In the genomic region with DNA sequence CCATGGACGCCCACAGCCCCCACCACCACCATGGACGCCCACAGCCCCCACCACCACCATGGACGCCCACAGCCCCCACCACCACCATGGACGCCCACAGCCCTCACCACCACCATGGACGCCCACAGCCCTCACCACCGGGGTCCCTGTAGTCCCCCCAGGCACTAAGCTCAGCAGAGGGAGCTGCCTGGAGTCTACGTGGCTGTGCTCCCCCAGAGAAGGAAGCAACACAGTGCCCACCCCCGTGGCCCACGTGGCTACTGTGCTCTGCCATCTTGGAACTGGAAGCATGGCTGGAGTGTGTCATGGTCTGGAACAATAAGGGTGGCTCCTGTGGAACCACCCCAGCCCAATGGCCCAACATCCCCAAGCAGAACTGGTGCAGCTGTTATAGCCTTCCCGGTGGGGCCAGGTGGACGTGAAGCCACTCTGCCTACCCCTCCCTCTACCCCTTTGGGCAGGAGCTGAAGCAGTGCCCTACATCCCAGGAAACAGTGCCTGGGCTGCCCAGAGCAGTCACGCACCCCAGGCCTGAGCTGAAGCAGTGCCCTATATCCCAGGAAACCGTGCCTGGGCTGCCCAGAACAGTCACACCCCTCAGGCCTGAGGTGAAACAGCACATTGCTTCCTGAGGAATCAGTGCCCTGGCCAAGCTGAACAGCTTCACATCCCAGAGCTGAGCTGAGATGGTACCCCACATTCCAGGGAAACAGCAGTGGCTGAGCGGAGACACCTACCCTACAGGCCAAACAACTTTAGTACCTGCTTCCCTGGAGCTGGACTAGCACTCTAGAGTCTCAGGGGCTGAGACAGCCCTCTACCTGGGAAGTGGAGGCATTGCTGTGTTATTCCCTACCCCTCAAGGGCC, we compare ENCODE assay signal across 22 cellular contexts. TPM values are rescaled to one million over a fixed set of nuclear protein-coding genes. Genes with fewer than 3 reads are reported as not detected.
A peak's percentile ranks its signal among the peaks of the same experiment; 100 is the strongest.
DNase-seq lines count a peak whose midpoint lies in the region; ATAC-seq, FAIRE-seq and TF ChIP-seq lines count a peak whose summit lies in the region.
"Had no signal": no experiment of that assay in that cellular context is flagged by ENCODE, and none has a peak within 500 bp of the region (broad histone marks: within the 10 kb centered on the region; RNA-seq: fewer than 3 reads in every experiment).

No MANE protein-coding gene starts in this region.

- WGBS in A549 (ENCODE audit: missing lambda C conversion rate) = 48% methylated on average over 7 of the region's 14 CpGs
- 11% methylated on average over 9 of the region's 14 CpGs for WGBS in K562 (ENCODE audit: insufficient coverage, low coverage, missing lambda C conversion rate)
- no CpG with 5 or more reads among the region's 14 CpGs for WGBS in HepG2 (ENCODE audit: low lambda C conversion rate)

- H3K4me3 Mint-ChIP-seq in GM23338 = no peak overlapping the region

- no peaks in the 10 kb centered on the region for H3K27me3 ChIP-seq in GM23338 (ENCODE audit: insufficient read depth)
- H3K27me3 ChIP-seq in K562 (ENCODE audit: control insufficient read depth in 2 of 2, insufficient read depth in 2 of 2, low read length in 2 of 2) = peaks cover 10 to 22% of the 10 kb centered on the region in 2 experiments; a peak in 4 of 5 replicates
- H3K27me3 ChIP-seq in HepG2 (ENCODE audit: control insufficient read depth in 1 of 2, insufficient read depth in 2 of 2, low read length in 2 of 2) = peaks cover 0 to 28% of the 10 kb centered on the region in 2 experiments; a peak in 3 of 5 replicates
- no peaks in the 10 kb centered on the region for H3K27me3 ChIP-seq in ascending aorta

- no peak for DNase-seq in A549 (ENCODE audit: low read depth in 1 of 2, low spot score in 1 of 2)
- peak; percentile 19 for DNase-seq in GM23338 (ENCODE audit: low spot score)
- no peak for DNase-seq in K562 (ENCODE audit: extremely low read depth in 1 of 4, low spot score in 3 of 4)
- no peak for DNase-seq in HepG2 (ENCODE audit: low spot score)
- DNase-seq in ascending aorta (ENCODE audit: low spot score in 2 of 2) = no peak
- no peak for DNase-seq in NCI-H1105 treated with DMSO at 0.1 percent for 48 hours (lab: John Stamatoyannopoulos, UW)
- no peak for DNase-seq in ACHN
- DNase-seq in nucleus accumbens (lab: John Stamatoyannopoulos, UW) = no peak
- DNase-seq: Calu3; DND-41; GM23248; KBM-7; MV-4-11; NCI-H1105; NCI-H2029; NCI-H446 treated with DMSO at 0.1 percent for 48 hours; NCI-H526; NCI-H82; NK-92 treated with Interleukin-12 subunit alpha and Interleukin-12 subunit beta, amount 100 ng/mL, for 24 hours; PC-3; SK-N-SH had no signal

- TF ChIP-seq POLR2A in A549 (IDR thresholded peaks at IDR 0.05; ENCODE audit: low read length) (no peak), K562 (conservative IDR thresholded peaks at IDR 0.05) (no peak), HepG2 (IDR thresholded peaks at IDR 0.05; ENCODE audit: insufficient read depth in 1 of 2, low read depth in 2 of 2, low read length in 2 of 2) (no peak)

- TF ChIP-seq RAD21 in A549 (conservative IDR thresholded peaks at IDR 0.05 in 1 of 2, IDR thresholded peaks at IDR 0.05 in 1 of 2) (no peak), K562 (CRISPR knock-in tag; conservative IDR thresholded peaks at IDR 0.05 in 1 of 2, IDR thresholded peaks at IDR 0.05 in 1 of 2) (no peak), HepG2 (CRISPR knock-in tag; IDR thresholded peaks at IDR 0.05) (no peak)

- POLR2A ChIA-PET in A549 (lab: Yijun Ruan, JAX) = no interaction called here
- POLR2A ChIA-PET in K562 (lab: Yijun Ruan, JAX) = interaction anchor here (1.1 to 1.4 kb wide), 2 partner anchors 9 to 10 kb away, joined by 4 to 6 read pairs; a partner anchor contains a TSS
- POLR2A ChIA-PET in HepG2 (lab: Yijun Ruan, JAX) = no interaction called here

- H3K27ac Mint-ChIP-seq in GM23338 = no peak overlapping the region

- H3K9me3 Mint-ChIP-seq in GM23338 = peaks cover 27% of the 10 kb centered on the region

- TF ChIP-seq CTCF in A549 (IDR thresholded peaks at IDR 0.05) = no peak
- TF ChIP-seq CTCF in GM23338 (conservative IDR thresholded peaks at IDR 0.05; ENCODE audit: low read depth in 2 of 2) = peak in 1 of 2 experiments; percentile 52; a peak in 2 of 4 replicates
- TF ChIP-seq CTCF in K562 (IDR thresholded peaks at IDR 0.05 in 2 of 3, conservative IDR thresholded peaks at IDR 0.05 in 1 of 3; ENCODE audit: insufficient read depth in 2 of 3, low read depth in 1 of 3, low read length in 3 of 3) = no peak
- no peak for TF ChIP-seq CTCF in HepG2 (CRISPR knock-in tag; IDR thresholded peaks at IDR 0.05)
- no peak for TF ChIP-seq CTCF in ascending aorta (IDR thresholded peaks at IDR 0.05)

- no peaks in the 10 kb centered on the region for H3F3A ChIP-seq in GM23338 (replicated peaks; ENCODE audit: low read depth)

- H3K4me3 ChIP-seq in A549 = no peak overlapping the region
- no peak overlapping the region for H3K4me3 ChIP-seq in GM23338
- no peak overlapping the region for H3K4me3 ChIP-seq in K562
- no peak overlapping the region for H3K4me3 ChIP-seq in HepG2 (replicated peaks in 1 of 3; ENCODE audit: insufficient read depth in 1 of 3, low read depth in 2 of 3, low read length in 3 of 3)
- H3K4me3 ChIP-seq in ascending aorta = no peak overlapping the region
- H3K4me3 ChIP-seq: GM23248 had no signal

- ATAC-seq in A549 (peak; percentile 33 to 34; a peak in 2 of 6 replicates), GM23338 (peak; percentile 78), K562 (peak; percentile 58), HepG2 (peak; percentile 41; the same call in 1 of the 3 replicates)
- ATAC-seq: PC-3 had no signal

- no peaks in the 10 kb centered on the region for H3K36me3 ChIP-seq in GM23338 (ENCODE audit: insufficient read depth)
- H3K36me3 ChIP-seq in K562 (ENCODE audit: control insufficient read depth, insufficient read depth, low read length) = no peaks in the 10 kb centered on the region
- no peaks in the 10 kb centered on the region for H3K36me3 ChIP-seq in HepG2 (replicated peaks in 1 of 2; ENCODE audit: control insufficient read depth in 1 of 2, insufficient read depth in 2 of 2, low read length in 2 of 2)
- H3K36me3 ChIP-seq in ascending aorta = no peaks in the 10 kb centered on the region

- no peak overlapping the region for H2AFZ ChIP-seq in GM23338
- H2AFZ ChIP-seq in K562 (ENCODE audit: low read depth, low read length) = no peak overlapping the region
- H2AFZ ChIP-seq in HepG2 (ENCODE audit: low read length) = no peak overlapping the region
- H2AFZ ChIP-seq: GM23248 had no signal

- peaks cover 5% of the 10 kb centered on the region for H3K27me3 Mint-ChIP-seq in GM23338 (ENCODE audit: insufficient read depth, low read depth, poor library complexity)

- peaks cover 3% of the 10 kb centered on the region; the same call in 2 of the 3 replicates for H3K36me3 Mint-ChIP-seq in GM23338 (ENCODE audit: low read depth)

- intact Hi-C loops in K562 (cut with micrococcal nuclease) (no loop called here), HepG2 (cut with micrococcal nuclease; ENCODE audit: unreplicated experiment) (no loop called here), ascending aorta (cut with DNase I) (no loop called here)

- 0 out of 2 replicates have a peak, but pooled peaks cover 4% of the 10 kb centered on the region for H3K9me2 ChIP-seq in GM23338 (ENCODE audit: insufficient read depth)
- H3K9me2 ChIP-seq: SK-N-SH had no signal

- H3K79me2 ChIP-seq in GM23338 (replicated peaks; ENCODE audit: insufficient read depth) (no peaks in the 10 kb centered on the region), K562 (ENCODE audit: control insufficient read depth, insufficient read depth, low read length) (no peaks in the 10 kb centered on the region), HepG2 (ENCODE audit: insufficient read depth, low read length) (no peaks in the 10 kb centered on the region)

- H3K4me2 ChIP-seq in A549 (no peak overlapping the region), GM23338 (no peak overlapping the region), K562 (ENCODE audit: insufficient read depth, low read length) (no peak overlapping the region), HepG2 (ENCODE audit: low read depth, low read length) (no peak overlapping the region)
- H3K4me2 ChIP-seq: SK-N-SH had no signal

- BruUV-seq in K562 (replicated peaks; lab: Mats Ljungman, UMichigan) (no TSS peak), HepG2 (replicated peaks; lab: Mats Ljungman, UMichigan) (no TSS peak)

- H3K4me1 Mint-ChIP-seq in GM23338 = no peaks in the 10 kb centered on the region

- in situ Hi-C loops in K562 (cut with MboI) (no loop called here), HepG2 (cut with HindIII; ENCODE audit: extremely low pct_ligation_motif_present, low pct_unique_long_range_greater_than_20kb) (no loop called here), ACHN (cut with HindIII; ENCODE audit: low pct_ligation_motif_present, low pct_unique_long_range_greater_than_20kb, low sequenced_read_pairs) (no loop called here)

- 0 out of 4 replicates have a peak overlapping the region, but pooled peaks of 1 of the 2 experiments have one; percentile 17 for H3K9ac ChIP-seq in K562 (ENCODE audit: insufficient read depth in 1 of 2, low read depth in 2 of 2, low read length in 2 of 2)
- no peak overlapping the region for H3K9ac ChIP-seq in HepG2 (ENCODE audit: insufficient read depth, low read depth, low read length)
- H3K9ac ChIP-seq: GM23248, SK-N-SH had no signal

- H3K9me3 ChIP-seq in A549 (no peaks in the 10 kb centered on the region), K562 (replicated peaks; ENCODE audit: control insufficient read depth, insufficient read depth, low read depth, low read length) (no peaks in the 10 kb centered on the region), HepG2 (ENCODE audit: low read length) (peaks cover 5% of the 10 kb centered on the region), ascending aorta (peaks cover 14 to 18% of the 10 kb centered on the region in 2 donors)
- H3K9me3 ChIP-seq: SK-N-SH had no signal

- H4K20me1 ChIP-seq in GM23338 (replicated peaks; ENCODE audit: insufficient read depth) = no peaks in the 10 kb centered on the region
- no peaks in the 10 kb centered on the region; the same call in 1 of the 2 replicates for H4K20me1 ChIP-seq in K562 (replicated peaks; ENCODE audit: control insufficient read depth, insufficient read depth, low read length)
- H4K20me1 ChIP-seq in HepG2 (ENCODE audit: insufficient read depth, low read length) = no peaks in the 10 kb centered on the region

- H3K4me1 ChIP-seq in A549 (no peaks in the 10 kb centered on the region), GM23338 (ENCODE audit: insufficient read depth) (no peaks in the 10 kb centered on the region), K562 (replicated peaks in 1 of 2; ENCODE audit: control insufficient read depth in 2 of 2, insufficient read depth in 2 of 2, low read length in 2 of 2) (peaks cover 0 to 4% of the 10 kb centered on the region in 2 experiments; a peak in 2 of 5 replicates), HepG2 (ENCODE audit: insufficient read depth, low read length) (no peaks in the 10 kb centered on the region), ascending aorta (no peaks in the 10 kb centered on the region)

- CTCF ChIA-PET in A549 (lab: Yijun Ruan, JAX) (no interaction called here), K562 (lab: Yijun Ruan, JAX; ENCODE audit: low intra/inter-chr PET ratio) (no interaction called here), HepG2 (lab: Yijun Ruan, JAX; ENCODE audit: low intra/inter-chr PET ratio, low total read pairs) (no interaction called here)

- H3K9me1 ChIP-seq in K562 (ENCODE audit: control insufficient read depth, insufficient read depth, low read length) = no peaks in the 10 kb centered on the region

- TF ChIP-seq EP300 in A549 (IDR thresholded peaks at IDR 0.05) = no peak
- TF ChIP-seq EP300 in K562 (IDR thresholded peaks at IDR 0.05; ENCODE audit: low read length) = no peak
- TF ChIP-seq EP300 in HepG2 (IDR thresholded peaks at IDR 0.05; ENCODE audit: low read depth in 2 of 2, low read length in 2 of 2) = no peak
- TF ChIP-seq EP300 in HepG2 (CRISPR knock-in tag; IDR thresholded peaks at IDR 0.05; ENCODE audit: borderline replicate concordance) = no peak

- FAIRE-seq in A549 (lab: Jason Lieb, UNC) (no peak), K562 (lab: Jason Lieb, UNC) (no peak), HepG2 (lab: Jason Lieb, UNC) (no peak)
- FAIRE-seq: GM18507 had no signal

- H3K27ac ChIP-seq in A549 (no peak overlapping the region), GM23338 (ENCODE audit: low read depth) (no peak overlapping the region), K562 (ENCODE audit: extremely low read depth, low read depth, low read length) (no peak overlapping the region), HepG2 (ENCODE audit: extremely low read length, insufficient read depth, low read length) (no peak overlapping the region), ascending aorta (no peak overlapping the region)
- H3K27ac ChIP-seq: GM23248 had no signal

RNA-seq across cellular contexts. Expression of a gene that starts 9.0 kb away (rescaled TPM):
- 18.8 and 21.8 TPM in 2 replicates for polyA plus RNA-seq in A549 (2011; rRNA removed)
- 26.7 and 30.3 TPM in 2 replicates for polyA plus RNA-seq in A549 (2012; cell fraction: cytosol; rRNA removed)
- polyA plus RNA-seq in A549 (2012; cell fraction: nucleus; rRNA removed) = 121 and 170 TPM in 2 replicates
- 22.8 to 23.5 TPM (median 23.3 TPM) in 3 replicates for polyA plus RNA-seq in A549 (2017; fragmentation: RNase III; extraction: RNeasy Plus Mini Kit Qiagen cat#74134 plus additional on column Dnase treatment)
- polyA minus RNA-seq in A549 (2011; rRNA and poly(A)+ RNA removed) = 20.3 and 27.5 TPM in 2 replicates
- total RNA-seq in GM23338 (2014; rRNA removed; shearing (Covaris generic)) = 36.2 and 41.0 TPM in 2 replicates
- 49.0 and 49.8 TPM in 2 replicates for polyA plus RNA-seq in GM23338 (2016; fragmentation: Nextera tagmentation; extraction: Ambion mirVana)
- total RNA-seq in K562 (2011; cell fraction: chromatin; rRNA removed; ENCODE audit: low replicate concordance) = 141 and 174 TPM in 2 replicates
- total RNA-seq in K562 (2011; cell fraction: nucleolus; rRNA removed) = 69.2 and 73.8 TPM in 2 replicates
- 106 and 133 TPM in 2 replicates for total RNA-seq in K562 (2011; cell fraction: nucleoplasm; rRNA removed)
- 47.5 and 53.4 TPM in 2 replicates for total RNA-seq in K562 (2014; rRNA removed)
- total RNA-seq in K562 (2014; rRNA removed; fragmentation: Illumina TruSeq; extraction: Trizol) = 21.9 and 23.4 TPM in 2 replicates
- total RNA-seq in K562 (2015; rRNA removed; fragmentation: Illumina TruSeq; extraction: Trizol) = 31.0 and 32.6 TPM in 2 replicates
- 57.3 and 60.4 TPM in 2 replicates for total RNA-seq in K562 (2021)
- 17.4 and 33.1 TPM in 2 replicates for polyA plus RNA-seq in K562 (2011; rRNA removed)
- 17.2 and 28.4 TPM in 2 replicates for polyA plus RNA-seq in K562 (2011; cell fraction: cytosol; rRNA removed)
- polyA plus RNA-seq in K562 (2011; cell fraction: nucleus; rRNA removed) = 104 and 135 TPM in 2 replicates
- 26.3 and 38.9 TPM in 2 replicates for polyA plus RNA-seq in K562 (2012)
- polyA plus RNA-seq in K562 (2014; fragmentation: Illumina TruSeq; extraction: Trizol) = 47.9 and 49.4 TPM in 2 replicates
- polyA plus RNA-seq in K562 (2014; fragmentation: Nextera tagmentation; extraction: Ambion mirVana) = 1 to 10 TPM; 2.4 to 2.8 TPM
- 36.2 and 42.4 TPM in 2 replicates for polyA plus RNA-seq in K562 (2014; rRNA removed)
- 24.6 and 36.6 TPM in 2 replicates for polyA minus RNA-seq in K562 (2011; rRNA and poly(A)+ RNA removed)
- 18.6 and 35.6 TPM in 2 replicates for polyA minus RNA-seq in K562 (2011; cell fraction: cytosol; rRNA and poly(A)+ RNA removed)
- polyA minus RNA-seq in K562 (2011; cell fraction: nucleus; rRNA and poly(A)+ RNA removed) = 50.4 and 79.0 TPM in 2 replicates
- total RNA-seq in HepG2 (2016; rRNA removed; fragmentation: Illumina TruSeq; extraction: Trizol) = 17.5 and 27.7 TPM in 2 replicates
- total RNA-seq in HepG2 (2016; cell fraction: cytosol; rRNA removed; fragmentation: Illumina TruSeq; extraction: Trizol; ENCODE audit: low read depth) = 7.2 and 7.9 TPM in 2 replicates
- total RNA-seq in HepG2 (2016; cell fraction: insoluble cytoplasmic fraction; rRNA removed; fragmentation: Illumina TruSeq; extraction: Trizol) = 15.1 and 26.9 TPM in 2 replicates
- 10.8 and 11.0 TPM in 2 replicates for total RNA-seq in HepG2 (2016; cell fraction: membrane; rRNA removed; fragmentation: Illumina TruSeq; extraction: Trizol)
- 29.8 and 36.2 TPM in 2 replicates for total RNA-seq in HepG2 (2016; cell fraction: nucleus; rRNA removed; fragmentation: Illumina TruSeq; extraction: Trizol)
- 17.1 and 20.2 TPM in 2 replicates for polyA plus RNA-seq in HepG2 (2011; rRNA removed)
- polyA plus RNA-seq in HepG2 (2011; cell fraction: cytosol; rRNA removed) = 5.4 and 8.3 TPM in 2 replicates
- polyA plus RNA-seq in HepG2 (2011; cell fraction: nucleus; rRNA removed) = 141 and 195 TPM in 2 replicates
- 22.3 and 23.2 TPM in 2 replicates for polyA plus RNA-seq in HepG2 (2012)
- 2.8 and 3.5 TPM in 2 replicates for polyA plus RNA-seq in HepG2 (2016; cell fraction: cytosol; fragmentation: Illumina TruSeq; extraction: Trizol; ENCODE audit: low read depth)
- 23.0 and 24.3 TPM in 2 replicates for polyA plus RNA-seq in HepG2 (2016; cell fraction: insoluble cytoplasmic fraction; fragmentation: Illumina TruSeq; extraction: Trizol; ENCODE audit: low read depth)
- 6.0 and 8.0 TPM in 2 replicates for polyA plus RNA-seq in HepG2 (2016; cell fraction: membrane; fragmentation: Illumina TruSeq; extraction: Trizol; ENCODE audit: low read depth)
- polyA plus RNA-seq in HepG2 (2016; cell fraction: nucleus; fragmentation: Illumina TruSeq; extraction: Trizol; ENCODE audit: insufficient read depth, low read depth) = 58.2 and 63.9 TPM in 2 replicates
- polyA minus RNA-seq in HepG2 (2011; rRNA and poly(A)+ RNA removed; ENCODE audit: low replicate concordance) = 37.5 and 46.2 TPM in 2 replicates
- 5.8 and 7.3 TPM in 2 replicates for polyA minus RNA-seq in HepG2 (2011; cell fraction: cytosol; rRNA and poly(A)+ RNA removed)
- 47.1 and 67.0 TPM in 2 replicates for polyA minus RNA-seq in HepG2 (2011; cell fraction: nucleus; rRNA and poly(A)+ RNA removed)
- 15.8 TPM for total RNA-seq in ascending aorta
